14 cellular contexts compared by ENCODE assay signal in genomic region chr2:172021074-172021931, GRCh38. TPM values are rescaled to one million over a fixed set of nuclear protein-coding genes. Genes with fewer than 3 reads are reported as not detected.
DNase-seq lines count a peak whose midpoint lies in the region; ATAC-seq, FAIRE-seq and TF ChIP-seq lines count a peak whose summit lies in the region.
"Had no signal": no experiment of that assay in that cellular context is flagged by ENCODE, and none has a peak within 500 bp of the region (broad histone marks: within the 10 kb centered on the region; RNA-seq: fewer than 3 reads in every experiment).

No MANE protein-coding gene starts in this region.

- no TSS peak for BruUV-seq in PC-9 (replicated peaks; lab: Mats Ljungman, UMichigan)

- 0 out of 2 replicates have a peak, but pooled peaks cover 5% of the 10 kb centered on the region for H4K20me1 ChIP-seq in PC-9 (ENCODE audit: insufficient read depth)

- H3K9me2 ChIP-seq in PC-9 (ENCODE audit: insufficient read depth) = no peaks in the 10 kb centered on the region

- H3K4me1 ChIP-seq in PC-9 (replicated peaks; ENCODE audit: insufficient read depth) = peaks cover 24% of the 10 kb centered on the region
- H3K4me1 ChIP-seq: colonic mucosa had no signal

- H3K79me2 ChIP-seq in PC-9 (ENCODE audit: low read depth) = no peaks in the 10 kb centered on the region; the same call in 1 of the 2 replicates

- H3K27me3 ChIP-seq in PC-9 (ENCODE audit: insufficient read depth, low read depth) = no peaks in the 10 kb centered on the region
- H3K27me3 ChIP-seq: colonic mucosa had no signal

- no peak for TF ChIP-seq CTCF in PC-9 (conservative IDR thresholded peaks at IDR 0.05)

- H3K27ac ChIP-seq in PC-9 = peak overlapping the region; percentile 32
- H3K27ac ChIP-seq: colonic mucosa, KMS-11 had no signal

- DNase-seq in NOMO-1 treated with DMSO at 0.1 percent for 48 hours (lab: John Stamatoyannopoulos, UW; ENCODE audit: unreplicated experiment) = peak; percentile 47
- DNase-seq in NOMO-1 treated with dmso at 0.1 percent for 144 hours (lab: John Stamatoyannopoulos, UW; ENCODE audit: unreplicated experiment) = no peak
- peak; percentile 67 to 78 for DNase-seq in PC-9
- DNase-seq in fibroblast of peridontal ligament (ENCODE audit: extremely low read depth) = peak; percentile 33
- peak; percentile 22 for DNase-seq in urothelium cell line (ENCODE audit: low spot score)
- DNase-seq in HTR-8/SVneo (ENCODE audit: insufficient read length, low spot score) = no peak
- DNase-seq in cortex of kidney (lab: John Stamatoyannopoulos, UW) = no peak
- DNase-seq: activated naive CD4-positive, alpha-beta T cell treated with Interleukin-2 at 50 U/mL for 16 hours; colonic mucosa; head of caudate nucleus; NCI-H524; stimulated activated naive CD4-positive, alpha-beta T cell had no signal

- peak overlapping the region; percentile 47 for H3K4me2 ChIP-seq in PC-9
- H3K4me2 ChIP-seq: KMS-11 had no signal

- CTCF ChIA-PET in PC-9 (lab: Charles Lee) = interaction anchor here (0.5 kb wide), 1 partner anchor 74 kb away, joined by 11 read pairs; no protein-coding TSS in a partner anchor

- POLR2A ChIA-PET in PC-9 (lab: Charles Lee; ENCODE audit: unreplicated experiment) = interaction anchor here (0.5 to 0.8 kb wide), 3 partner anchors 21 to 1361 kb away, joined by 4 to 18 read pairs (median 4); no protein-coding TSS in a partner anchor

- no peaks in the 10 kb centered on the region; the same call in 1 of the 2 replicates for H3K36me3 ChIP-seq in PC-9 (ENCODE audit: low read depth)
- H3K36me3 ChIP-seq: colonic mucosa had no signal

- FAIRE-seq in urothelium cell line (lab: Jason Lieb, UNC) (no peak), HTR-8/SVneo (lab: Jason Lieb, UNC) (no peak)

- intact Hi-C loops in PC-9 (cut with micrococcal nuclease; ENCODE audit: unreplicated experiment) = loop anchor here (2.0 kb wide), 2 partner anchors 21 to 73 kb away; no protein-coding TSS in a partner anchor

- H3K4me3 ChIP-seq in PC-9 = peak overlapping the region; percentile 0; the same call in 1 of the 2 replicates
- H3K4me3 ChIP-seq: colonic mucosa had no signal

- ATAC-seq in HG03457 (IDR thresholded peaks at IDR 0.05; ENCODE audit: unreplicated experiment) = no peak

- H2AFZ ChIP-seq in PC-9 = no peak overlapping the region; the same call in 1 of the 2 replicates

- no peaks in the 10 kb centered on the region for H3K9me3 ChIP-seq in PC-9 (ENCODE audit: insufficient read depth, low read depth)
- H3K9me3 ChIP-seq: colonic mucosa had no signal

- H3F3A ChIP-seq in PC-9 (ENCODE audit: insufficient read depth, low read depth) = peaks cover 21% of the 10 kb centered on the region; the same call in 1 of the 2 replicates

RNA-seq across cellular contexts. Expression of gene METAP1D, which starts 21.6 kb away (rescaled TPM):
- total RNA-seq in PC-9 (2021) = 21.5 and 32.4 TPM in 2 replicates

Comparison
In these comparisons a context has a peak if more than half of its experiments do, and no peak if none do; other contexts are left out.
1. DNase-seq: peak in NOMO-1 treated with DMSO at 0.1 percent for 48 hours (single experiment), PC-9 (2 of 2), fibroblast of peridontal ligament (single experiment) and urothelium cell line (single experiment); none in NOMO-1 treated with dmso at 0.1 percent for 144 hours (single experiment), HTR-8/SVneo (single experiment) and cortex of kidney (single experiment).